In genomic region chr1:43367904-43368645, GRCh38 we compare ENCODE assay signal across 8 cellular contexts. TPM values are rescaled to one million over a fixed set of nuclear protein-coding genes. Genes with fewer than 3 reads are reported as not detected.
DNase-seq lines count a peak whose midpoint lies in the region; ATAC-seq and TF ChIP-seq lines count a peak whose summit lies in the region.

Gene ELOVL1, minus strand, starts transcription at chr1:43368011. Its CDS starts 2,402 bp downstream, at chr1:43365609.

- in situ Hi-C loops in GM23248 (cut with MboI) = no loop called here

- no peaks in the 10 kb centered on the region for H3K9me3 ChIP-seq in GM23248 (ENCODE audit: low read depth)

- peak within 1 kb of the TSS; percentile 90 for H3K27ac ChIP-seq in GM23248

- no peaks in the 10 kb centered on the region for H3K27me3 ChIP-seq in GM23248 (replicated peaks; ENCODE audit: insufficient read depth)

- 1% methylated on average over 16 to 23 of the region's 58 CpGs for WGBS in GM23248 (ENCODE audit: low coverage in 1 of 2, low lambda C conversion rate in 2 of 2, missing lambda C conversion rate in 2 of 2), 2 experiments

- peaks cover 73% of the 10 kb centered on the region for H3K79me2 ChIP-seq in GM23248 (ENCODE audit: insufficient read depth)

- H3K4me1 Mint-ChIP-seq in activated T-helper 17 cell treated with anti-CD3 and anti-CD28 coated beads, Interleukin-2, amount 50 U/mL, for 72 hours = peaks cover 21% of the 10 kb centered on the region
- peaks cover 25% of the 10 kb centered on the region for H3K4me1 Mint-ChIP-seq in nephron
- peaks cover 43% of the 10 kb centered on the region for H3K4me1 Mint-ChIP-seq in stimulated activated naive CD8-positive, alpha-beta T cell treated with anti-CD3 and anti-CD28 coated beads, Interleukin-15, Interleukin-2, amounts not matched to agents 100 ng/mL and 50 ng/mL, for 24 hours (ENCODE audit: low read depth)

- no peaks in the 10 kb centered on the region for H3K9me2 ChIP-seq in GM23248 (ENCODE audit: insufficient read depth)

- peak within 1 kb of the TSS; percentile 93 for H3K4me2 ChIP-seq in GM23248 (ENCODE audit: unreplicated experiment)

- no peaks in the 10 kb centered on the region for H3K9me3 Mint-ChIP-seq in activated T-helper 17 cell treated with anti-CD3 and anti-CD28 coated beads, Interleukin-2, amount 50 U/mL, for 72 hours
- no peaks in the 10 kb centered on the region for H3K9me3 Mint-ChIP-seq in nephron
- H3K9me3 Mint-ChIP-seq in stimulated activated naive CD8-positive, alpha-beta T cell treated with anti-CD3 and anti-CD28 coated beads, Interleukin-15, Interleukin-2, amounts not matched to agents 100 ng/mL and 50 ng/mL, for 24 hours = no peaks in the 10 kb centered on the region

- H3K9ac ChIP-seq in GM23248 = peak within 1 kb of the TSS; percentile 99

- ATAC-seq in activated T-helper 17 cell treated with anti-CD3 and anti-CD28 coated beads, Interleukin-2, amount 50 U/mL, for 72 hours (replicated peaks) = peak; percentile 92

- peak within 1 kb of the TSS; percentile 92 for H3K4me3 Mint-ChIP-seq in activated T-helper 17 cell treated with anti-CD3 and anti-CD28 coated beads, Interleukin-2, amount 50 U/mL, for 72 hours
- H3K4me3 Mint-ChIP-seq in nephron = peak within 1 kb of the TSS; percentile 85 to 90 (median 90)
- H3K4me3 Mint-ChIP-seq in stimulated activated naive CD8-positive, alpha-beta T cell treated with anti-CD3 and anti-CD28 coated beads, Interleukin-15, Interleukin-2, amounts not matched to agents 100 ng/mL and 50 ng/mL, for 24 hours = peak within 1 kb of the TSS; percentile 95

- TF ChIP-seq CTCF in LNCaP clone FGC (IDR thresholded peaks at IDR 0.05; ENCODE audit: control insufficient read depth, extremely low read depth, insufficient read depth) = peak; percentile 51
- TF ChIP-seq CTCF in nephron (IDR thresholded peaks at IDR 0.05; ENCODE audit: unreplicated experiment in 3 of 3) = peak in 2 of 3 experiments; percentile 20 to 37

- peak within 1 kb of the TSS; percentile 92 for H3K27ac Mint-ChIP-seq in activated T-helper 17 cell treated with anti-CD3 and anti-CD28 coated beads, Interleukin-2, amount 50 U/mL, for 72 hours
- H3K27ac Mint-ChIP-seq in nephron = peak within 1 kb of the TSS; percentile 81 to 98 (median 87)
- H3K27ac Mint-ChIP-seq in stimulated activated naive CD8-positive, alpha-beta T cell treated with anti-CD3 and anti-CD28 coated beads, Interleukin-15, Interleukin-2, amounts not matched to agents 100 ng/mL and 50 ng/mL, for 24 hours = peak within 1 kb of the TSS; percentile 95

- H3F3A ChIP-seq in GM23248 (ENCODE audit: insufficient read depth) = peaks cover 53% of the 10 kb centered on the region

- H3K4me1 ChIP-seq in GM23248 (ENCODE audit: insufficient read depth) = peaks cover 19% of the 10 kb centered on the region

- peaks cover 48% of the 10 kb centered on the region for H3K36me3 Mint-ChIP-seq in activated T-helper 17 cell treated with anti-CD3 and anti-CD28 coated beads, Interleukin-2, amount 50 U/mL, for 72 hours (ENCODE audit: low read depth)
- H3K36me3 Mint-ChIP-seq in nephron (ENCODE audit: low read depth) = peaks cover 28% of the 10 kb centered on the region
- H3K36me3 Mint-ChIP-seq in stimulated activated naive CD8-positive, alpha-beta T cell treated with anti-CD3 and anti-CD28 coated beads, Interleukin-15, Interleukin-2, amounts not matched to agents 100 ng/mL and 50 ng/mL, for 24 hours (ENCODE audit: low read depth) = peaks cover 37% of the 10 kb centered on the region

- H3K36me3 ChIP-seq in GM23248 (ENCODE audit: low read depth) = peaks cover 8% of the 10 kb centered on the region; the same call in 1 of the 2 replicates

- no peaks in the 10 kb centered on the region for H4K20me1 ChIP-seq in GM23248 (ENCODE audit: insufficient read depth)

- H3K27me3 Mint-ChIP-seq in activated T-helper 17 cell treated with anti-CD3 and anti-CD28 coated beads, Interleukin-2, amount 50 U/mL, for 72 hours = no peaks in the 10 kb centered on the region
- H3K27me3 Mint-ChIP-seq in nephron (ENCODE audit: low read depth) = no peaks in the 10 kb centered on the region
- no peaks in the 10 kb centered on the region for H3K27me3 Mint-ChIP-seq in stimulated activated naive CD8-positive, alpha-beta T cell treated with anti-CD3 and anti-CD28 coated beads, Interleukin-15, Interleukin-2, amounts not matched to agents 100 ng/mL and 50 ng/mL, for 24 hours

- DNase-seq in Daoy (ENCODE audit: low read depth) (peak; percentile 95), GM23248 (peak; percentile 93), LNCaP clone FGC (ENCODE audit: low read depth) (peak; percentile 52), RPMI8226 (peak; percentile 97), fibroblast of peridontal ligament (ENCODE audit: extremely low read depth) (peak; percentile 70)

- H3K4me3 ChIP-seq in GM23248 (peak within 1 kb of the TSS; percentile 98), LNCaP clone FGC (ENCODE audit: low read depth, low read length) (peak within 1 kb of the TSS; percentile 84)

- H2AFZ ChIP-seq in GM23248 = peak within 1 kb of the TSS; percentile 68

RNA-seq across cellular contexts. Expression of gene ELOVL1, which starts in this region (rescaled TPM):
- 42.6 and 59.0 TPM in 2 replicates for total RNA-seq in Daoy (2014; rRNA removed; shearing (Covaris generic))
- total RNA-seq in GM23248 (2014; rRNA removed; shearing (Covaris generic)) = 106 and 107 TPM in 2 replicates
- polyA plus RNA-seq in GM23248 (2016; fragmentation: Nextera tagmentation; extraction: Ambion mirVana) = 152 and 155 TPM in 2 replicates
- total RNA-seq in activated T-helper 17 cell treated with anti-CD3 and anti-CD28 coated beads, Interleukin-2, amount 50 U/mL, for 72 hours = 10 to 100 TPM; 53.4 to 73.7 TPM

Comparison
In these comparisons a context has a peak if more than half of its experiments do, and no peak if none do; other contexts are left out.
1. Peak in every context shown above with its lines: DNase-seq, ATAC-seq, H3K4me3 ChIP-seq and H3K27ac ChIP-seq.